Comparison of ENCODE assay signal across 21 cellular contexts in the genomic region with DNA sequence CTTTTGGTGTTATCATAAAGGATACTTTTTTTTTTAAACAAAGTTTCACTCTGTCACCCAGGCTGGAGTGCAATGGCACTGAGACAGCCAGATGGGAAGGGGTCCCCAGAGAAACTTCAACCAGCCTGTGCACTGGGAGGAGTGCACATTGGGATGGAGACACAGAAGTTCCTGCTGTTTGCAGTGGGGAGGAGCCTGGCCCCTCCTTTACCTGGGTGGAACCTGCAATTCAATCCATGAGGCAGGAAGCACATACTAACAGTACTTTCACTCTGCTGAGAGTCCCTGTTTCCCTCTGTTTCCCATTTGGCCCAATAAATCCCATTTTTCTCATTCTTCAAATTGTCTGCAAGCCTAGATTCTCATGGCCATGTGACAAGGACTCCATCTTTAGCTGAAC. TPM values are rescaled to one million over a fixed set of nuclear protein-coding genes. Genes with fewer than 3 reads are reported as not detected.
"Had no signal": no experiment of that assay in that cellular context is flagged by ENCODE, and none has a peak within 500 bp of the region (broad histone marks: within the 10 kb centered on the region; RNA-seq: fewer than 3 reads in every experiment).

No MANE protein-coding gene starts in this region.

- H3K4me3 Mint-ChIP-seq: immature natural killer cell; naive thymus-derived CD8-positive, alpha-beta T cell had no signal

- H3K9me3 Mint-ChIP-seq: immature natural killer cell had no signal

- H3K4me3 ChIP-seq: lung, sigmoid colon, skin epidermis, stomach, thoracic aorta had no signal

- H3K9me3 ChIP-seq: thoracic aorta had no signal

- H3K4me1 ChIP-seq: foreskin keratinocyte had no signal

- H3K27ac ChIP-seq: foreskin keratinocyte, sigmoid colon, skin epidermis, stomach, thoracic aorta had no signal

- FAIRE-seq: kidney had no signal

- DNase-seq: dermis blood vessel endothelial cell; erythroblast; foreskin keratinocyte; immature natural killer cell; kidney; left cardiac atrium; left ventricle myocardium superior; mesenchymal stem cell; midbrain; naive thymus-derived CD8-positive, alpha-beta T cell; posterior cingulate gyrus; sigmoid colon; stimulated activated CD4-positive, alpha-beta T cell treated with anti-CD3 and anti-CD28 coated beads, Interleukin-12 subunit alpha, Interleukin-12 subunit beta, amount 100 ng/mL, for 4 hours; stimulated activated naive CD4-positive, alpha-beta T cell; stomach; substantia nigra had no signal

- H3K36me3 ChIP-seq: sigmoid colon, stomach, thoracic aorta had no signal

- ATAC-seq: foreskin keratinocyte; left cardiac atrium; left ventricle myocardium superior; naive thymus-derived CD8-positive, alpha-beta T cell had no signal

- H3K27ac Mint-ChIP-seq: immature natural killer cell; naive thymus-derived CD8-positive, alpha-beta T cell had no signal

RNA-seq across cellular contexts. Expression of a gene that starts 42.3 kb away (rescaled TPM):
- total RNA-seq: dermis blood vessel endothelial cell; foreskin keratinocyte; left cardiac atrium; left ventricle myocardium superior; naive thymus-derived CD8-positive, alpha-beta T cell; osteocyte; pulmonary artery endothelial cell; thoracic aorta had no signal
